In genomic region chr17:27236710-27237315, GRCh38 we compare ENCODE assay signal across 8 cellular contexts. TPM values are rescaled to one million over a fixed set of nuclear protein-coding genes. Genes with fewer than 3 reads are reported as not detected.
DNase-seq lines count a peak whose midpoint lies in the region; ATAC-seq and TF ChIP-seq lines count a peak whose summit lies in the region.

No MANE protein-coding gene starts in this region.

- H2AFZ ChIP-seq in osteoblast (ENCODE audit: low read length), result no peak overlapping the region

- H3K4me1 Mint-ChIP-seq in activated T-helper 1 cell treated with anti-CD3 and anti-CD28 coated beads, Interleukin-12 subunit alpha, Interleukin-12 subunit beta, Interleukin-2, Interleukin-4 antibody, amounts not matched to agents 30 ng/mL and 10 ng/mL and 1 ng/mL, durations not matched to agents 14 hours and 24 hours and 36 hours (ENCODE audit: low read depth), result peaks cover 21% of the 10 kb centered on the region

- TF ChIP-seq EP300 in tibial nerve (IDR thresholded peaks at IDR 0.05), result peak in 1 of 2 donors; percentile 59

- H3K9me3 ChIP-seq in RWPE2 (ENCODE audit: severe bottlenecking) (no peaks in the 10 kb centered on the region), osteoblast (ENCODE audit: low read depth, low read length) (no peaks in the 10 kb centered on the region), tibial nerve (no peaks in the 10 kb centered on the region)

- intact Hi-C loops in activated T-helper 1 cell treated with anti-CD3 and anti-CD28 coated beads, Interleukin-12 subunit alpha, Interleukin-12 subunit beta, Interleukin-2, Interleukin-4 antibody, amounts not matched to agents 30 ng/mL and 10 ng/mL and 1 ng/mL, durations not matched to agents 14 hours and 24 hours and 36 hours (cut with micrococcal nuclease), result loop anchor here (1.0 to 5.0 kb wide), 9 partner anchors 57 to 570 kb away; partner anchors contain the start of gene WSB1

- H3K4me1 ChIP-seq in RWPE2 (ENCODE audit: insufficient read depth, poor library complexity, severe bottlenecking), result peaks cover 16% of the 10 kb centered on the region
- H3K4me1 ChIP-seq in osteoblast (ENCODE audit: insufficient read depth, low read length), result no peaks in the 10 kb centered on the region
- peaks cover 0 to 42% (median 11%) of the 10 kb centered on the region in 4 donors for H3K4me1 ChIP-seq in tibial nerve

- no peak for TF ChIP-seq POLR2A in tibial nerve (IDR thresholded peaks at IDR 0.05)

- DNase-seq in DMS153 treated with DMSO at 0.1 percent for 48 hours (lab: John Stamatoyannopoulos, UW; ENCODE audit: unreplicated experiment), result peak; percentile 48
- DNase-seq in KG1 (lab: John Stamatoyannopoulos, UW), result peak; percentile 91
- no peak for DNase-seq in RWPE2 (ENCODE audit: low spot score)
- peak; percentile 51 for DNase-seq in activated T-helper 1 cell treated with anti-CD3 and anti-CD28 coated beads, Interleukin-12 subunit alpha, Interleukin-12 subunit beta, Interleukin-2, Interleukin-4 antibody, amounts not matched to agents 30 ng/mL and 10 ng/mL and 1 ng/mL, durations not matched to agents 14 hours and 24 hours and 36 hours (ENCODE audit: low spot score)
- peak; percentile 85 for DNase-seq in fibroblast of villous mesenchyme (ENCODE audit: low read depth)
- peak; percentile 88 for DNase-seq in osteoblast (ENCODE audit: insufficient read length, low spot score, missing footprints)
- DNase-seq in tibial nerve (ENCODE audit: low spot score in 2 of 2), result peak; percentile 88 to 98

- no peak overlapping the region for H3K27ac Mint-ChIP-seq in activated T-helper 1 cell treated with anti-CD3 and anti-CD28 coated beads, Interleukin-12 subunit alpha, Interleukin-12 subunit beta, Interleukin-2, Interleukin-4 antibody, amounts not matched to agents 30 ng/mL and 10 ng/mL and 1 ng/mL, durations not matched to agents 14 hours and 24 hours and 36 hours

- no peak overlapping the region for H3K4me2 ChIP-seq in osteoblast (ENCODE audit: insufficient read depth, low read length)

- no peak overlapping the region for H3K27ac ChIP-seq in RWPE2 (ENCODE audit: poor library complexity, severe bottlenecking)
- H3K27ac ChIP-seq in osteoblast (ENCODE audit: low read depth, low read length), result no peak overlapping the region
- H3K27ac ChIP-seq in tibial nerve, result peak overlapping the region in 1 of 4 donors; percentile 25

- H3K79me2 ChIP-seq in osteoblast (ENCODE audit: insufficient read depth, low read length), result no peaks in the 10 kb centered on the region

- no peaks in the 10 kb centered on the region for H3K9me3 Mint-ChIP-seq in activated T-helper 1 cell treated with anti-CD3 and anti-CD28 coated beads, Interleukin-12 subunit alpha, Interleukin-12 subunit beta, Interleukin-2, Interleukin-4 antibody, amounts not matched to agents 30 ng/mL and 10 ng/mL and 1 ng/mL, durations not matched to agents 14 hours and 24 hours and 36 hours

- H3K4me3 ChIP-seq in RWPE2 (ENCODE audit: severe bottlenecking) (no peak overlapping the region), fibroblast of villous mesenchyme (ENCODE audit: low read depth, low read length) (no peak overlapping the region), osteoblast (ENCODE audit: insufficient read depth, low read length) (no peak overlapping the region), tibial nerve (no peak overlapping the region)

- H3K36me3 ChIP-seq in RWPE2 (ENCODE audit: low read depth), result no peaks in the 10 kb centered on the region
- no peaks in the 10 kb centered on the region for H3K36me3 ChIP-seq in osteoblast (ENCODE audit: insufficient read depth, low read length)
- H3K36me3 ChIP-seq in tibial nerve, result no peaks in the 10 kb centered on the region

- H3K27me3 Mint-ChIP-seq in activated T-helper 1 cell treated with anti-CD3 and anti-CD28 coated beads, Interleukin-12 subunit alpha, Interleukin-12 subunit beta, Interleukin-2, Interleukin-4 antibody, amounts not matched to agents 30 ng/mL and 10 ng/mL and 1 ng/mL, durations not matched to agents 14 hours and 24 hours and 36 hours (ENCODE audit: insufficient read depth), result peaks cover 22% of the 10 kb centered on the region

- TF ChIP-seq CTCF in RWPE2 (IDR thresholded peaks at IDR 0.05; ENCODE audit: poor library complexity, severe bottlenecking) (peak; percentile 93), fibroblast of villous mesenchyme (IDR thresholded peaks at IDR 0.05; ENCODE audit: insufficient read depth, low read depth, low read length) (peak; percentile 89), osteoblast (IDR thresholded peaks at IDR 0.05; ENCODE audit: extremely low read depth, low read depth, low read length) (peak; percentile 96), tibial nerve (IDR thresholded peaks at IDR 0.05) (peak; percentile 91 to 94 (median 92))

- H3K27me3 ChIP-seq in RWPE2 (ENCODE audit: insufficient read depth, poor library complexity, severe bottlenecking) (no peaks in the 10 kb centered on the region), osteoblast (ENCODE audit: insufficient read depth, low read length) (peaks cover 4% of the 10 kb centered on the region), tibial nerve (no peaks in the 10 kb centered on the region)

- WGBS in tibial nerve, 2 donors, result 53 to 58% methylated on average over 3 of the region's 3 CpGs

- no peaks in the 10 kb centered on the region for H3K36me3 Mint-ChIP-seq in activated T-helper 1 cell treated with anti-CD3 and anti-CD28 coated beads, Interleukin-12 subunit alpha, Interleukin-12 subunit beta, Interleukin-2, Interleukin-4 antibody, amounts not matched to agents 30 ng/mL and 10 ng/mL and 1 ng/mL, durations not matched to agents 14 hours and 24 hours and 36 hours (ENCODE audit: low read depth)

- no peaks in the 10 kb centered on the region for H4K20me1 ChIP-seq in osteoblast (ENCODE audit: insufficient read depth, low read length)

- ATAC-seq in RWPE2 (ENCODE audit: low read depth) (0 out of 3 replicates have a peak, but pooled peaks have one; percentile 24), HG03025 (IDR thresholded peaks at IDR 0.05; ENCODE audit: low FRiP score, unreplicated experiment) (no peak)

- H3K4me3 Mint-ChIP-seq in activated T-helper 1 cell treated with anti-CD3 and anti-CD28 coated beads, Interleukin-12 subunit alpha, Interleukin-12 subunit beta, Interleukin-2, Interleukin-4 antibody, amounts not matched to agents 30 ng/mL and 10 ng/mL and 1 ng/mL, durations not matched to agents 14 hours and 24 hours and 36 hours, result no peak overlapping the region

RNA-seq across cellular contexts. Expression of gene WSB1, which starts 57.1 kb away (rescaled TPM):
- total RNA-seq in activated T-helper 1 cell treated with anti-CD3 and anti-CD28 coated beads, Interleukin-12 subunit alpha, Interleukin-12 subunit beta, Interleukin-2, Interleukin-4 antibody, amounts not matched to agents 30 ng/mL and 10 ng/mL and 1 ng/mL, durations not matched to agents 14 hours and 24 hours and 36 hours, result 90.3 and 102 TPM in 2 replicates
- total RNA-seq in fibroblast of villous mesenchyme, result 135 and 208 TPM in 2 replicates
- 158 and 177 TPM in 2 replicates for total RNA-seq in osteoblast
- 100 to 1,000 TPM; 201 to 225 (median 213) TPM for total RNA-seq in tibial nerve
